Comparison of ENCODE assay signal across 1 cellular context in the genomic region with DNA sequence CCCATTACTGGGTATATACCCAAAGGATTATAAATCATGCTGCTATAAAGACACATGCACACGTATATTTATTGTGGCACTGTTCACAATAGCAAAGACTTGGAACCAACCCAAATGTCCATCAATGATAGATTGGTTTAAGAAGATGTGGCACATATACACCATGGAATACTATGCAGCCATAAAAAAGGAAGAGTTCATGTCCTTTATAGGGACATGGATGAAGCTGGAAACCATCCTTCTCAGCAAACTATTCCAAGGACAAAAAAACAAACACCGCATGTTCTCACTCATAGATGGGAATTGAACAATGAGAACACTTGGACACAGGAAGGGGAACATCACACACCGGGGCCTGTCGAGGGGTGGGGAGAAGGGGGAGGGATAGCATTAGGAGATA.
TF ChIP-seq lines count a peak whose summit lies in the region.

No MANE protein-coding gene starts in this region.

TF ChIP-seq in HEK293, 187 proteins besides CTCF, POLR2A, EP300 and RAD21:
- TF ChIP-seq, protein P1, sequence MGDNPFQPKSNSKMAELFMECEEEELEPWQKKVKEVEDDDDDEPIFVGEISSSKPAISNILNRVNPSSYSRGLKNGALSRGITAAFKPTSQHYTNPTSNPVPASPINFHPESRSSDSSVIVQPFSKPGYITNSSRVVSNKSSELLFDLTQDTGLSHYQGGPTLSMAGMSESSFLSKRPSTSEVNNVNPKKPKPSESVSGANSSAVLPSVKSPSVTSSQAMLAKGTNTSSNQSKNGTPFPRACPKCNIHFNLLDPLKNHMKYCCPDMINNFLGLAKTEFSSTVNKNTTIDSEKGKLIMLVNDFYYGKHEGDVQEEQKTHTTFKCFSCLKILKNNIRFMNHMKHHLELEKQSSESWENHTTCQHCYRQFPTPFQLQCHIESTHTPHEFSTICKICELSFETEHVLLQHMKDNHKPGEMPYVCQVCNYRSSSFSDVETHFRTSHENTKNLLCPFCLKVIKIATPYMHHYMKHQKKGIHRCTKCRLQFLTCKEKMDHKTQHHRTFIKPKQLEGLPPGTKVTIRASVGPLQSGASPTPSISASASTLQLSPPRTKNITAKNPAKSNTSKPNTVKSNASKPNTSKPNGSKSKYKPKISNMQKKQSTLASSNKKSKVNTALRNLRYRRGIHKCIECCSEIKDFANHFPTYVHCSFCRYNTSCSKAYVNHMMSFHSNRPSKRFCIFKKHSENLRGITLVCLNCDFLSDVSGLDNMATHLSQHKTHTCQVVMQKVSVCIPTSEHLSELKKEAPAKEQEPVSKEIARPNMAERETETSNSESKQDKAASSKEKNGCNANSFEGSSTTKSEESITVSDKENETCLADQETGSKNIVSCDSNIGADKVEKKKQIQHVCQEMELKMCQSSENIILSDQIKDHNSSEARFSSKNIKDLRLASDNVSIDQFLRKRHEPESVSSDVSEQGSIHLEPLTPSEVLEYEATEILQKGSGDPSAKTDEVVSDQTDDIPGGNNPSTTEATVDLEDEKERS (tag by site-specific recombination; IDR thresholded peaks at IDR 0.05), result 0 out of 2 replicates have a peak, but pooled peaks have one; percentile 9
- peak; percentile 92 for TF ChIP-seq ZNF146 (tag by site-specific recombination; IDR thresholded peaks at IDR 0.05)
